In genomic region chr19:46181386-46181774, GRCh38 we compare ENCODE assay signal across 14 cellular contexts. TPM values are rescaled to one million over a fixed set of nuclear protein-coding genes. Genes with fewer than 3 reads are reported as not detected.
DNase-seq lines count a peak whose midpoint lies in the region; TF ChIP-seq lines count a peak whose summit lies in the region.
"Had no signal": no experiment of that assay in that cellular context is flagged by ENCODE, and none has a peak within 500 bp of the region (broad histone marks: within the 10 kb centered on the region; RNA-seq: fewer than 3 reads in every experiment).

No MANE protein-coding gene starts in this region.

- H3K9me3 ChIP-seq in esophagus muscularis mucosa (no peaks in the 10 kb centered on the region), transverse colon (no peaks in the 10 kb centered on the region)

- no peak overlapping the region for H3K4me3 ChIP-seq in ACC112 (ENCODE audit: low read depth, low read length)
- H3K4me3 ChIP-seq in H7 (ENCODE audit: insufficient read depth, low read depth, low read length), result no peak overlapping the region
- H3K4me3 ChIP-seq in esophagus muscularis mucosa, result no peak overlapping the region
- H3K4me3 ChIP-seq in transverse colon, result no peak overlapping the region

- TF ChIP-seq CTCF in esophagus muscularis mucosa (IDR thresholded peaks at IDR 0.05) (no peak), transverse colon (IDR thresholded peaks at IDR 0.05) (no peak)

- no peak for TF ChIP-seq EP300 in esophagus muscularis mucosa (IDR thresholded peaks at IDR 0.05)
- TF ChIP-seq EP300 in transverse colon (IDR thresholded peaks at IDR 0.05; ENCODE audit: low read depth), result no peak

- in situ Hi-C loops in transverse colon (cut with MboI; ENCODE audit: low pct_ligation_motif_present in 1 of 4, low pct_unique_long_range_greater_than_20kb in 1 of 4, low sequenced_read_pairs in 3 of 4), result no loop called here

- no peak overlapping the region for H2AFZ ChIP-seq in ACC112 (ENCODE audit: low read length, unreplicated experiment)

- 47% methylated on average over 6 of the region's 6 CpGs for WGBS in esophagus muscularis mucosa
- WGBS in transverse colon (ENCODE audit: low coverage in 1 of 2), 2 donors, result 33 to 51% methylated on average over 2 to 6 of the region's 6 CpGs

- peak; percentile 9 for DNase-seq in H7
- DNase-seq in SIG-M5 (lab: John Stamatoyannopoulos, UW), result peak; percentile 33
- DNase-seq in iris pigment epithelial cell (ENCODE audit: low read depth), result peak; percentile 60
- DNase-seq in esophagus muscularis mucosa (ENCODE audit: extremely low spot score), result no peak
- no peak for DNase-seq in transverse colon
- no peak for DNase-seq in GOT3 (lab: John Stamatoyannopoulos, UW)
- no peak for DNase-seq in NCI-H1436 treated with DMSO at 0.1 percent for 48 hours (lab: John Stamatoyannopoulos, UW)
- DNase-seq: activated gamma-delta T cell, dermis blood vessel endothelial cell, NCI-H69, right cardiac atrium had no signal

- peak overlapping the region; percentile 64 for H3K27ac ChIP-seq in ACC112 (ENCODE audit: low read depth, low read length)
- H3K27ac ChIP-seq in esophagus muscularis mucosa (replicated peaks in 1 of 4), result no peak overlapping the region
- H3K27ac ChIP-seq in transverse colon, result no peak overlapping the region
- H3K27ac ChIP-seq: KMS-11 had no signal

- no peaks in the 10 kb centered on the region for H3K36me3 ChIP-seq in ACC112 (ENCODE audit: insufficient read depth, low read length)
- no peaks in the 10 kb centered on the region for H3K36me3 ChIP-seq in H7 (replicated peaks; ENCODE audit: control insufficient read depth, insufficient read depth, low read length)
- no peaks in the 10 kb centered on the region for H3K36me3 ChIP-seq in esophagus muscularis mucosa
- H3K36me3 ChIP-seq in transverse colon, result no peaks in the 10 kb centered on the region

- H3K4me1 ChIP-seq in ACC112 (ENCODE audit: control insufficient read depth, insufficient read depth, low read length, unreplicated experiment) (peaks cover 7% of the 10 kb centered on the region), esophagus muscularis mucosa (no peaks in the 10 kb centered on the region), transverse colon (no peaks in the 10 kb centered on the region)

- TF ChIP-seq POLR2A in esophagus muscularis mucosa (IDR thresholded peaks at IDR 0.05; ENCODE audit: low read depth) (no peak), transverse colon (IDR thresholded peaks at IDR 0.05) (no peak)

- H3K79me2 ChIP-seq in ACC112 (ENCODE audit: control insufficient read depth, insufficient read depth, low read length, unreplicated experiment), result no peaks in the 10 kb centered on the region

- no peaks in the 10 kb centered on the region for H3K27me3 ChIP-seq in ACC112 (ENCODE audit: insufficient read depth, low read length)
- H3K27me3 ChIP-seq in H7 (ENCODE audit: control insufficient read depth, insufficient read depth, low read length), result no peaks in the 10 kb centered on the region
- H3K27me3 ChIP-seq in esophagus muscularis mucosa, result peaks cover 0 to 32% (median 0%) of the 10 kb centered on the region in 4 donors
- peaks cover 10% of the 10 kb centered on the region for H3K27me3 ChIP-seq in transverse colon

- intact Hi-C loops in esophagus muscularis mucosa (cut with DNase I) (no loop called here), transverse colon (cut with DNase I; ENCODE audit: low total_unique reads) (no loop called here)

RNA-seq across cellular contexts. Expression of gene IGFL2, which starts 33.3 kb away (rescaled TPM):
- 0.17 TPM in 1 of 2 replicates, not detected in the other for total RNA-seq in H7 (2014; rRNA removed; shearing (Covaris generic))
- total RNA-seq in esophagus muscularis mucosa (not detected), transverse colon (not detected)
- total RNA-seq: dermis blood vessel endothelial cell, mononuclear cell had no signal

RNA-seq across cellular contexts. Expression of gene IGFL1, which starts 48.2 kb away (rescaled TPM):
- total RNA-seq in H7 (2014; rRNA removed; shearing (Covaris generic)), result not detected in 2 replicates
- total RNA-seq in esophagus muscularis mucosa, result not detected
- not detected for total RNA-seq in transverse colon
- total RNA-seq: dermis blood vessel endothelial cell, mononuclear cell, right cardiac atrium had no signal

RNA-seq across cellular contexts. Expression of gene IGFL3, which starts 56.9 kb away (rescaled TPM):
- total RNA-seq in H7 (2014; rRNA removed; shearing (Covaris generic)), result not detected in 2 replicates
- total RNA-seq in esophagus muscularis mucosa, result not detected
- total RNA-seq in transverse colon, result not detected
- total RNA-seq: dermis blood vessel endothelial cell, mononuclear cell, right cardiac atrium had no signal

Comparison
In these comparisons a context has a peak if more than half of its experiments do, and no peak if none do; other contexts are left out.
1. DNase-seq: peak in H7 (single experiment), SIG-M5 (single experiment) and iris pigment epithelial cell (single experiment); none in esophagus muscularis mucosa (single experiment), transverse colon (single experiment), GOT3 (single experiment) and NCI-H1436 treated with DMSO at 0.1 percent for 48 hours (single experiment).